Comparison of ENCODE assay signal across 12 cellular contexts in the genomic region with DNA sequence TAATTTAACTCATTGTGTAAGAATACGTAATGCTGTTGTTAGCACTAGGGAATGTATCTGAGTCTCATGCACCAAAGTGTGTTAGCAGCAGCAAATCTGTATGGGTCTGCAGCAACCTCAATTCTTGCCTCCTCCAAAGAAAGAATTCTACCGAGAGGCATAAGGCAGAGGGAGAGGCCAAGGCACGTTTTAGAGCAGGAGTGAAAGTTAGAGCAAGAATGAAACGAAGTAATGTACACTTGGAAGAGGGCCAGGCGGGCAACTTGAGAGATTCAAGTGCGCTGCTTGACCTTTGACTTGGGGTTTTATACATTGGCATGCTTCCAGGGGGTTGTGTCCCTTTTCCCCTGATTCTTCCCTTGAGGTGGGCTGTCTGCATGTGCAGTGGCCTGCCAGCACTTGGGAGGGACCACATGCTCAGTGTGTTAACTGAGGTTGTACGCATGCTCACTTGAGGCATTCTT. TPM values are rescaled to one million over a fixed set of nuclear protein-coding genes. Genes with fewer than 3 reads are reported as not detected.
A peak's percentile ranks its signal among the peaks of the same experiment; 100 is the strongest.
DNase-seq lines count a peak whose midpoint lies in the region; ATAC-seq and TF ChIP-seq lines count a peak whose summit lies in the region.
"Had no signal": no experiment of that assay in that cellular context is flagged by ENCODE, and none has a peak within 500 bp of the region (broad histone marks: within the 10 kb centered on the region; RNA-seq: fewer than 3 reads in every experiment).

No MANE protein-coding gene starts in this region.

- no peaks in the 10 kb centered on the region for H3K27me3 ChIP-seq in left ventricle myocardium inferior (ENCODE audit: low read depth)
- H3K27me3 ChIP-seq in osteoblast (ENCODE audit: insufficient read depth, low read length) = no peaks in the 10 kb centered on the region
- H3K27me3 ChIP-seq in vagina = no peaks in the 10 kb centered on the region

- TF ChIP-seq CTCF in left ventricle myocardium inferior (IDR thresholded peaks at IDR 0.05; ENCODE audit: borderline replicate concordance) (no peak), foreskin fibroblast (IDR thresholded peaks at IDR 0.05; ENCODE audit: low read depth, low read length) (no peak), osteoblast (IDR thresholded peaks at IDR 0.05; ENCODE audit: extremely low read depth, low read depth, low read length) (no peak), vagina (IDR thresholded peaks at IDR 0.05) (no peak)

- peaks cover 11% of the 10 kb centered on the region for H4K20me1 ChIP-seq in osteoblast (ENCODE audit: insufficient read depth, low read length)

- H3K4me3 ChIP-seq in left ventricle myocardium inferior = peak overlapping the region; percentile 80
- H3K4me3 ChIP-seq in foreskin fibroblast (ENCODE audit: low read depth in 1 of 2, low read length in 2 of 2) = peak overlapping the region; percentile 5 to 64
- H3K4me3 ChIP-seq in osteoblast (ENCODE audit: insufficient read depth, low read length) = peak overlapping the region; percentile 38
- peak overlapping the region; percentile 35 to 72 for H3K4me3 ChIP-seq in vagina

- no peak overlapping the region for H2AFZ ChIP-seq in osteoblast (ENCODE audit: low read length)

- H3K9me3 ChIP-seq in left ventricle myocardium inferior (replicated peaks) = no peaks in the 10 kb centered on the region
- no peaks in the 10 kb centered on the region for H3K9me3 ChIP-seq in osteoblast (ENCODE audit: low read depth, low read length)
- no peaks in the 10 kb centered on the region for H3K9me3 ChIP-seq in vagina

- TF ChIP-seq POLR2A in vagina (IDR thresholded peaks at IDR 0.05) = no peak

- peaks cover 4% of the 10 kb centered on the region for H3K36me3 ChIP-seq in left ventricle myocardium inferior
- no peaks in the 10 kb centered on the region for H3K36me3 ChIP-seq in osteoblast (ENCODE audit: insufficient read depth, low read length)
- H3K36me3 ChIP-seq in vagina = no peaks in the 10 kb centered on the region

- peaks cover 41% of the 10 kb centered on the region for H3K79me2 ChIP-seq in osteoblast (ENCODE audit: insufficient read depth, low read length)

- ATAC-seq in Right ventricle myocardium superior (ENCODE audit: poor library complexity) (no peak), HG02870 (IDR thresholded peaks at IDR 0.05; ENCODE audit: unreplicated experiment) (no peak)
- ATAC-seq: left lobe of liver had no signal

- H3K4me1 ChIP-seq in left ventricle myocardium inferior = peaks cover 55% of the 10 kb centered on the region
- H3K4me1 ChIP-seq in osteoblast (ENCODE audit: insufficient read depth, low read length) = peaks cover 27% of the 10 kb centered on the region
- peaks cover 47% of the 10 kb centered on the region for H3K4me1 ChIP-seq in vagina

- peak overlapping the region; percentile 95 for H3K27ac ChIP-seq in left ventricle myocardium inferior (replicated peaks)
- no peak overlapping the region for H3K27ac ChIP-seq in osteoblast (ENCODE audit: low read depth, low read length)
- H3K27ac ChIP-seq in vagina = peak overlapping the region; percentile 97

- DNase-seq in left ventricle myocardium inferior (no peak), Right ventricle myocardium superior (no peak), foreskin fibroblast (peak in 1 of 2 donors; percentile 25), osteoblast (ENCODE audit: insufficient read length, low spot score, missing footprints) (no peak), vagina (ENCODE audit: extremely low spot score in 2 of 2) (no peak), NOMO-1 treated with dmso at 0.1 percent for 144 hours (lab: John Stamatoyannopoulos, UW; ENCODE audit: unreplicated experiment) (no peak)
- DNase-seq in stimulated activated CD4-positive, alpha-beta T cell treated with anti-CD3 and anti-CD28 coated beads, Interleukin-1b, Interleukin-23, amount 100 ng/mL, for 48 hours = no peak
- DNase-seq: activated CD4-positive, alpha-beta T cell treated with anti-CD3 and anti-CD28 coated beads for 48 hours; activated naive CD4-positive, alpha-beta T cell treated with anti-CD3 and anti-CD28 coated beads, Interleukin-2, amount 10 ng/mL, durations not matched to agents 7 days and 5 days; NCI-H2171 had no signal

- H3K4me2 ChIP-seq in osteoblast (ENCODE audit: insufficient read depth, low read length) = peak overlapping the region; percentile 82

- intact Hi-C loops in left ventricle myocardium inferior (cut with micrococcal nuclease) (loop anchor here (10.0 kb wide), 1 partner anchor 105 kb away; no protein-coding TSS in a partner anchor), Right ventricle myocardium superior (cut with DNase I) (loop anchor here (10.0 kb wide), 1 partner anchor 85 kb away; no protein-coding TSS in a partner anchor), vagina (cut with DNase I) (loop anchor here (5.0 kb wide), 2 partner anchors 43 to 88 kb away; no protein-coding TSS in a partner anchor)

RNA-seq across cellular contexts. Expression of gene CNN3, which starts 2.5 kb away (rescaled TPM):
- total RNA-seq in left ventricle myocardium inferior = 67.9 TPM
- total RNA-seq in Right ventricle myocardium superior = 49.4 TPM
- total RNA-seq in osteoblast = 316 and 333 TPM in 2 replicates
- total RNA-seq in vagina = 250 TPM
